9 cellular contexts compared by ENCODE assay signal in genomic region chr1:209755926-209756607, GRCh38. TPM values are rescaled to one million over a fixed set of nuclear protein-coding genes. Genes with fewer than 3 reads are reported as not detected.
DNase-seq lines count a peak whose midpoint lies in the region; ATAC-seq and TF ChIP-seq lines count a peak whose summit lies in the region.
"Had no signal": no experiment of that assay in that cellular context is flagged by ENCODE, and none has a peak within 500 bp of the region (broad histone marks: within the 10 kb centered on the region; RNA-seq: fewer than 3 reads in every experiment).

A gene with protein sequence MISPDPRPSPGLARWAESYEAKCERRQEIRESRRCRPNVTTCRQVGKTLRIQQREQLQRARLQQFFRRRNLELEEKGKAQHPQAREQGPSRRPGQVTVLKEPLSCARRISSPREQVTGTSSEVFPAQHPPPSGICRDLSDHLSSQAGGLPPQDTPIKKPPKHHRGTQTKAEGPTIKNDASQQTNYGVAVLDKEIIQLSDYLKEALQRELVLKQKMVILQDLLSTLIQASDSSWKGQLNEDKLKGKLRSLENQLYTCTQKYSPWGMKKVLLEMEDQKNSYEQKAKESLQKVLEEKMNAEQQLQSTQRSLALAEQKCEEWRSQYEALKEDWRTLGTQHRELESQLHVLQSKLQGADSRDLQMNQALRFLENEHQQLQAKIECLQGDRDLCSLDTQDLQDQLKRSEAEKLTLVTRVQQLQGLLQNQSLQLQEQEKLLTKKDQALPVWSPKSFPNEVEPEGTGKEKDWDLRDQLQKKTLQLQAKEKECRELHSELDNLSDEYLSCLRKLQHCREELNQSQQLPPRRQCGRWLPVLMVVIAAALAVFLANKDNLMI (plus strand): TSS chr1:209756053. CDS start chr1:209760040, 3,987 bp downstream.

- H3K27ac ChIP-seq in effector memory CD4-positive, alpha-beta T cell (ENCODE audit: insufficient read depth, low read length, poor library complexity, severe bottlenecking) = peak within 1 kb of the TSS; percentile 74
- no peak within 1 kb of the TSS for H3K27ac ChIP-seq in ovary
- H3K27ac ChIP-seq: 22Rv1 had no signal

- peaks cover 73% of the 10 kb centered on the region for H3K4me1 ChIP-seq in effector memory CD4-positive, alpha-beta T cell (ENCODE audit: control insufficient read depth, insufficient read depth, low read length, poor library complexity, severe bottlenecking)
- no peaks in the 10 kb centered on the region for H3K4me1 ChIP-seq in ovary (ENCODE audit: insufficient read depth)

- ATAC-seq in HG03439 (IDR thresholded peaks at IDR 0.05; ENCODE audit: unreplicated experiment) = peak; percentile 82

- peaks cover 22% of the 10 kb centered on the region for H3K36me3 ChIP-seq in effector memory CD4-positive, alpha-beta T cell (ENCODE audit: control insufficient read depth, insufficient read depth, low read length)
- no peaks in the 10 kb centered on the region for H3K36me3 ChIP-seq in ovary

- peak within 1 kb of the TSS; percentile 66 for H3K4me3 ChIP-seq in effector memory CD4-positive, alpha-beta T cell (ENCODE audit: insufficient read depth, low read depth, low read length, poor library complexity, severe bottlenecking)
- H3K4me3 ChIP-seq in ovary = no peak within 1 kb of the TSS

- peak; percentile 69 for DNase-seq in NK-92 treated with Interleukin-12 subunit alpha and Interleukin-12 subunit beta, amount 100 ng/mL, for 24 hours (lab: John Stamatoyannopoulos, UW)
- DNase-seq in NK-92 (lab: John Stamatoyannopoulos, UW; ENCODE audit: unreplicated experiment) (no peak), DMS 273 treated with DMSO at 0.1 percent for 48 hours (lab: John Stamatoyannopoulos, UW) (no peak), ovary (no peak)
- peak; percentile 65 for DNase-seq in activated CD4-positive, CD25-positive, alpha-beta regulatory T cell treated with anti-CD3 and anti-CD28 coated beads, Interleukin-2, amount 50 U/mL, for 72 hours
- DNase-seq in effector memory CD4-positive, alpha-beta T cell = peak; percentile 51 to 68 (median 61)
- peak; percentile 40 for DNase-seq in stimulated activated CD8-positive, alpha-beta memory T cell treated with anti-CD3 and anti-CD28 coated beads, Interleukin-12 subunit alpha, Interleukin-12 subunit beta, amount 100 ng/mL, for 4 hours (ENCODE audit: low read depth)

- no peaks in the 10 kb centered on the region for H3K27me3 ChIP-seq in effector memory CD4-positive, alpha-beta T cell (replicated peaks; ENCODE audit: control insufficient read depth, insufficient read depth, low read length, poor library complexity, severe bottlenecking)
- no peaks in the 10 kb centered on the region for H3K27me3 ChIP-seq in ovary

- H3K9me3 ChIP-seq in effector memory CD4-positive, alpha-beta T cell (ENCODE audit: control insufficient read depth, low read length) = no peaks in the 10 kb centered on the region
- no peaks in the 10 kb centered on the region for H3K9me3 ChIP-seq in ovary

- no peak for TF ChIP-seq POLR2A in ovary (IDR thresholded peaks at IDR 0.05)

- WGBS in ovary, 3 donors = 70 to 74% (median 73%) methylated on average over 10 of the region's 10 CpGs

- intact Hi-C loops in ovary (cut with DNase I) = loop anchor here in 1 of 4 donors (5.0 kb wide), 1 partner anchor 184 kb away; no protein-coding TSS in a partner anchor

- TF ChIP-seq EP300 in ovary (IDR thresholded peaks at IDR 0.05) = no peak

- no peak for TF ChIP-seq CTCF in ovary (IDR thresholded peaks at IDR 0.05)

RNA-seq across cellular contexts. Expression of the gene that starts here (rescaled TPM):
- total RNA-seq in ovary = 1 to 10 TPM in 5 of 7 donors, under 1 TPM in 2; 0.34 to 2.4 (median 1.4) TPM
- polyA plus RNA-seq in ovary = 1 to 10 TPM; 1.2 to 5.6 TPM

Comparison
In these comparisons a context has a peak if more than half of its experiments do, and no peak if none do; other contexts are left out.
1. DNase-seq: peak in NK-92 treated with Interleukin-12 subunit alpha and Interleukin-12 subunit beta, amount 100 ng/mL, for 24 hours (single experiment), activated CD4-positive, CD25-positive, alpha-beta regulatory T cell treated with anti-CD3 and anti-CD28 coated beads, Interleukin-2, amount 50 U/mL, for 72 hours (single experiment), effector memory CD4-positive, alpha-beta T cell (3 of 3) and stimulated activated CD8-positive, alpha-beta memory T cell treated with anti-CD3 and anti-CD28 coated beads, Interleukin-12 subunit alpha, Interleukin-12 subunit beta, amount 100 ng/mL, for 4 hours (single experiment); none in NK-92 (single experiment), DMS 273 treated with DMSO at 0.1 percent for 48 hours (single experiment) and ovary (0 of 5).